Comparison of ENCODE assay signal across 18 cellular contexts in the genomic region with DNA sequence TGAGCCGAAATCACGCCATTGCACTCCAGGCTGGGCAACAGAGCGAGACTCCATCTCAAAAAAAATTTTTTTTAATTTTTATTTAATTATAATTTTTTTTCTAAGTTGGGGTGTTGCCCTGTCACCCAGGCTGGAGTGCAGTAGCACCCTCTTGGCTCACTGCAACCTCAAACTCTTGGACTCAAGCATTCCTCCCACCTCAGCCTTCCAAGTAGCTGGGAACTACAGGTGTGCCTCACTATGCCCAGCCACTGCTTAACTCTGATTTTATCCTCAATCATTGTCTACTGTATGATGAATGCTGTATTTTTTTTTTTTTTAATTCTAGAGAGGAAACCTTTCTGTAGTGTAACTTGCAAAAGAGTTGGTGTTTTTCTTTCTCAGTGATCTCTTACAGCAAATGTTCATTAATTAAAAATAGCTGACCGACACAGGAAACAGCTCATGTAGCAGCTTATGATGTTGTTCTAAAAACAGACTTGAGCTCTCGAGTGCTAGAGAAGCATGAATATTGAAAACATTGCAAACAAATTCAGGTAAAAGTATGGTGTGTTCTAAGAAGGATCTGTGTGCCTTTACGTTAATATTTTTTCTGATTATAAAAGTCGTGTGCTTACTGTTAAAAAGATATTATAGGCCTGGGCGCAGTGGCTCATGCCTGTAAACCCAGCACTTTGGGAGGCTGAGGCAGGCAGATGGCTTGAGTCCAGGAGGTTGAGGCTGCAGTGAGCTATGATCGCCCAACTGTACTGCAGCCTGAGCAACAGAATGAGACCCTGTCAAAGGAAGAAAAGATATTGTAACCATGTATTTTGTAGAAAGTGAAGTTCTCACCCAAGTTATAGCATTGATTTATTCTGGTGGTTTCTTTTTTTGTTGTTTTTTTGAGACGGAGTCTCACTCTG.
DNase-seq lines count a peak whose midpoint lies in the region; ATAC-seq lines count a peak whose summit lies in the region.
"Had no signal": no experiment of that assay in that cellular context is flagged by ENCODE, and none has a peak within 500 bp of the region (broad histone marks: within the 10 kb centered on the region; RNA-seq: fewer than 3 reads in every experiment).

No MANE protein-coding gene starts in this region.

- CTCF ChIA-PET in activated CD4-positive, alpha-beta memory T cell treated with anti-CD3 and anti-CD28 coated beads for 36 hours (lab: Charles Lee), result interaction anchor here (0.8 kb wide), 1 partner anchor 102 kb away, joined by 3 read pairs; no protein-coding TSS in a partner anchor

- POLR2A ChIA-PET in activated CD4-positive, alpha-beta memory T cell treated with anti-CD3 and anti-CD28 coated beads for 36 hours (lab: Charles Lee), result no interaction called here

- intact Hi-C loops in Right ventricle myocardium superior (cut with DNase I), result no loop called here
- intact Hi-C loops in left cardiac atrium (cut with DNase I), result no loop called here
- intact Hi-C loops in activated CD4-positive, alpha-beta memory T cell treated with anti-CD3 and anti-CD28 coated beads for 36 hours (cut with micrococcal nuclease), result no loop called here

- ATAC-seq in Right ventricle myocardium superior (ENCODE audit: poor library complexity) (peak; percentile 83), left cardiac atrium (no peak), HG03439 (IDR thresholded peaks at IDR 0.05; ENCODE audit: unreplicated experiment) (peak; percentile 65)
- ATAC-seq in stimulated activated naive B cell treated with anti-CD40 and anti-IgM and Interleukin-4, amounts not matched to agents 10 μg/mL and 1 μg/mL and 100 μg/mL, for 72 hours (replicated peaks), result peak in 1 of 2 donors; percentile 29
- ATAC-seq: body of pancreas; esophagus mucosa; naive thymus-derived CD4-positive, alpha-beta T cell had no signal

- peaks cover 8 to 12% of the 10 kb centered on the region in 2 donors for H3K4me1 Mint-ChIP-seq in stimulated activated naive B cell treated with anti-CD40 and anti-IgM and Interleukin-4, amounts not matched to agents 10 μg/mL and 1 μg/mL and 100 μg/mL, for 72 hours
- no peaks in the 10 kb centered on the region for H3K4me1 Mint-ChIP-seq in activated CD4-positive, alpha-beta memory T cell treated with anti-CD3 and anti-CD28 coated beads for 36 hours (ENCODE audit: low read depth)

- no peaks in the 10 kb centered on the region for H3K27me3 Mint-ChIP-seq in stimulated activated naive B cell treated with anti-CD40 and anti-IgM and Interleukin-4, amounts not matched to agents 10 μg/mL and 1 μg/mL and 100 μg/mL, for 72 hours
- no peaks in the 10 kb centered on the region for H3K27me3 Mint-ChIP-seq in activated CD4-positive, alpha-beta memory T cell treated with anti-CD3 and anti-CD28 coated beads for 36 hours
- H3K27me3 Mint-ChIP-seq: naive thymus-derived CD4-positive, alpha-beta T cell had no signal

- no peaks in the 10 kb centered on the region for H3K36me3 Mint-ChIP-seq in stimulated activated naive B cell treated with anti-CD40 and anti-IgM and Interleukin-4, amounts not matched to agents 10 μg/mL and 1 μg/mL and 100 μg/mL, for 72 hours
- H3K36me3 Mint-ChIP-seq in activated CD4-positive, alpha-beta memory T cell treated with anti-CD3 and anti-CD28 coated beads for 36 hours, result no peaks in the 10 kb centered on the region
- H3K36me3 Mint-ChIP-seq: activated naive CD4-positive, alpha-beta T cell treated with anti-CD3 and anti-CD28 coated beads, Interleukin-2, amount 10 ng/mL, durations not matched to agents 7 days and 5 days; CD8-positive, alpha-beta memory T cell; naive thymus-derived CD4-positive, alpha-beta T cell had no signal

- H3K27ac Mint-ChIP-seq in stimulated activated naive B cell treated with anti-CD40 and anti-IgM and Interleukin-4, amounts not matched to agents 10 μg/mL and 1 μg/mL and 100 μg/mL, for 72 hours, result peak overlapping the region; percentile 73
- no peak overlapping the region for H3K27ac Mint-ChIP-seq in activated CD4-positive, alpha-beta memory T cell treated with anti-CD3 and anti-CD28 coated beads for 36 hours
- H3K27ac Mint-ChIP-seq: activated naive CD4-positive, alpha-beta T cell treated with anti-CD3 and anti-CD28 coated beads, Interleukin-2, amount 10 ng/mL, durations not matched to agents 7 days and 5 days; CD8-positive, alpha-beta memory T cell; naive thymus-derived CD4-positive, alpha-beta T cell had no signal

- H3K9me3 Mint-ChIP-seq in stimulated activated naive B cell treated with anti-CD40 and anti-IgM and Interleukin-4, amounts not matched to agents 10 μg/mL and 1 μg/mL and 100 μg/mL, for 72 hours, result no peaks in the 10 kb centered on the region
- no peaks in the 10 kb centered on the region for H3K9me3 Mint-ChIP-seq in activated CD4-positive, alpha-beta memory T cell treated with anti-CD3 and anti-CD28 coated beads for 36 hours
- H3K9me3 Mint-ChIP-seq: activated naive CD4-positive, alpha-beta T cell treated with anti-CD3 and anti-CD28 coated beads, Interleukin-2, amount 10 ng/mL, durations not matched to agents 7 days and 5 days; CD8-positive, alpha-beta memory T cell had no signal

- DNase-seq in Right ventricle myocardium superior (no peak), left cardiac atrium (no peak), germinal center (ENCODE audit: low spot score) (peak; percentile 14), OCI-M2 (lab: John Stamatoyannopoulos, UW; ENCODE audit: unreplicated experiment) (no peak), NCI-H345 (lab: John Stamatoyannopoulos, UW) (no peak)
- DNase-seq in stimulated activated naive B cell treated with anti-CD40 and anti-IgM and Interleukin-4, amounts not matched to agents 10 μg/mL and 1 μg/mL and 100 μg/mL, for 72 hours, result no peak
- no peak for DNase-seq in activated CD4-positive, alpha-beta memory T cell treated with anti-CD3 and anti-CD28 coated beads for 36 hours
- DNase-seq: activated CD4-positive, CD25-positive, alpha-beta regulatory T cell; activated CD8-positive, alpha-beta memory T cell treated with anti-CD3 and anti-CD28 coated beads, Interleukin-2, amount 50 U/mL, for 48 hours; activated naive CD4-positive, alpha-beta T cell treated with anti-CD3 and anti-CD28 coated beads, Interleukin-2, amount 10 ng/mL, durations not matched to agents 7 days and 5 days; body of pancreas; CD8-positive, alpha-beta memory T cell; naive thymus-derived CD4-positive, alpha-beta T cell; NCI-H1105; NCI-H2227 treated with DMSO at 0.1 percent for 48 hours; T-helper 1 cell had no signal

- peak overlapping the region in 1 of 2 donors; percentile 48 for H3K4me3 Mint-ChIP-seq in stimulated activated naive B cell treated with anti-CD40 and anti-IgM and Interleukin-4, amounts not matched to agents 10 μg/mL and 1 μg/mL and 100 μg/mL, for 72 hours
- H3K4me3 Mint-ChIP-seq in activated CD4-positive, alpha-beta memory T cell treated with anti-CD3 and anti-CD28 coated beads for 36 hours, result no peak overlapping the region
- H3K4me3 Mint-ChIP-seq: activated naive CD4-positive, alpha-beta T cell treated with anti-CD3 and anti-CD28 coated beads, Interleukin-2, amount 10 ng/mL, durations not matched to agents 7 days and 5 days; CD8-positive, alpha-beta memory T cell; naive thymus-derived CD4-positive, alpha-beta T cell had no signal

Comparison
In these comparisons a context has a peak if more than half of its experiments do, and no peak if none do; other contexts are left out.
1. ATAC-seq: peak in Right ventricle myocardium superior (single experiment) and HG03439 (single experiment); none in left cardiac atrium (0 of 2).